ENCODE assay signal across 21 cellular contexts in genomic region chr2:232504438-232504837, GRCh38. TPM values are rescaled to one million over a fixed set of nuclear protein-coding genes. Genes with fewer than 3 reads are reported as not detected.
DNase-seq lines count a peak whose midpoint lies in the region; ATAC-seq, FAIRE-seq and TF ChIP-seq lines count a peak whose summit lies in the region.
"Had no signal": no experiment of that assay in that cellular context is flagged by ENCODE, and none has a peak within 500 bp of the region (broad histone marks: within the 10 kb centered on the region; RNA-seq: fewer than 3 reads in every experiment).

No MANE protein-coding gene starts in this region.

- no peak overlapping the region for H3K27ac ChIP-seq in GM23338 (ENCODE audit: low read depth)
- H3K27ac ChIP-seq: uterus had no signal

- H3K9me2 ChIP-seq in GM23338 (ENCODE audit: insufficient read depth) = no peaks in the 10 kb centered on the region

- no peaks in the 10 kb centered on the region for H4K20me1 ChIP-seq in GM23338 (replicated peaks; ENCODE audit: insufficient read depth)

- no peaks in the 10 kb centered on the region; the same call in 1 of the 2 replicates for H3F3A ChIP-seq in GM23338 (replicated peaks; ENCODE audit: low read depth)

- H3K4me3 ChIP-seq in GM23338 = no peak overlapping the region

- no peaks in the 10 kb centered on the region for H3K36me3 ChIP-seq in GM23338 (ENCODE audit: insufficient read depth)
- H3K36me3 ChIP-seq: heart right ventricle, uterus had no signal

- no peaks in the 10 kb centered on the region for H3K36me3 Mint-ChIP-seq in GM23338 (ENCODE audit: low read depth)
- no peaks in the 10 kb centered on the region for H3K36me3 Mint-ChIP-seq in naive thymus-derived CD8-positive, alpha-beta T cell
- no peaks in the 10 kb centered on the region for H3K36me3 Mint-ChIP-seq in immature natural killer cell
- H3K36me3 Mint-ChIP-seq: activated naive CD8-positive, alpha-beta T cell treated with anti-CD3 and anti-CD28 coated beads, Interleukin-2, amount 10 ng/mL, durations not matched to agents 7 days and 5 days; CD4-positive, CD25-positive, alpha-beta regulatory T cell; natural killer cell had no signal

- no peaks in the 10 kb centered on the region for H3K79me2 ChIP-seq in GM23338 (replicated peaks; ENCODE audit: insufficient read depth)

- POLR2A ChIA-PET in naive thymus-derived CD8-positive, alpha-beta T cell (lab: Charles Lee) = no interaction called here

- FAIRE-seq in HTR-8/SVneo (lab: Jason Lieb, UNC) = no peak
- FAIRE-seq: keratinocyte had no signal

- H2AFZ ChIP-seq in GM23338 = no peak overlapping the region

- ATAC-seq in GM23338 = no peak
- no peak for ATAC-seq in naive thymus-derived CD8-positive, alpha-beta T cell
- ATAC-seq: heart right ventricle, natural killer cell had no signal

- peaks cover 64% of the 10 kb centered on the region for H3K27me3 Mint-ChIP-seq in GM23338 (ENCODE audit: insufficient read depth, low read depth, poor library complexity)
- peaks cover 10 to 62% (median 37%) of the 10 kb centered on the region in 5 donors for H3K27me3 Mint-ChIP-seq in naive thymus-derived CD8-positive, alpha-beta T cell
- H3K27me3 Mint-ChIP-seq in immature natural killer cell (ENCODE audit: low read depth in 3 of 3) = peaks cover 5 to 11% (median 10%) of the 10 kb centered on the region in 3 donors

- peaks cover 46% of the 10 kb centered on the region for H3K27me3 ChIP-seq in GM23338 (ENCODE audit: insufficient read depth)
- H3K27me3 ChIP-seq: uterus had no signal

- H3K4me1 ChIP-seq in GM23338 (ENCODE audit: insufficient read depth) = peaks cover 21% of the 10 kb centered on the region; the same call in 1 of the 2 replicates

- H3K9me3 Mint-ChIP-seq in GM23338 (no peaks in the 10 kb centered on the region), immature natural killer cell (peaks cover 0 to 3% (median 0%) of the 10 kb centered on the region in 6 donors)
- H3K9me3 Mint-ChIP-seq in naive thymus-derived CD8-positive, alpha-beta T cell = peaks cover 0 to 2% (median 0%) of the 10 kb centered on the region in 9 donors
- H3K9me3 Mint-ChIP-seq: activated naive CD8-positive, alpha-beta T cell treated with anti-CD3 and anti-CD28 coated beads, Interleukin-2, amount 10 ng/mL, durations not matched to agents 7 days and 5 days; CD4-positive, CD25-positive, alpha-beta regulatory T cell; natural killer cell had no signal

- H3K27ac Mint-ChIP-seq in GM23338 (no peak overlapping the region), immature natural killer cell (peak overlapping the region in 1 of 6 donors; percentile 25)
- H3K27ac Mint-ChIP-seq in naive thymus-derived CD8-positive, alpha-beta T cell = peak overlapping the region in 6 of 10 donors; percentile 52 to 86 (median 78)
- H3K27ac Mint-ChIP-seq: activated naive CD8-positive, alpha-beta T cell treated with anti-CD3 and anti-CD28 coated beads, Interleukin-2, amount 10 ng/mL, durations not matched to agents 7 days and 5 days; natural killer cell had no signal

- H3K4me3 Mint-ChIP-seq in GM23338 (peak overlapping the region; percentile 81), immature natural killer cell (peak overlapping the region in 1 of 5 donors; percentile 38)
- peak overlapping the region in 6 of 10 donors; percentile 11 to 70 (median 54) for H3K4me3 Mint-ChIP-seq in naive thymus-derived CD8-positive, alpha-beta T cell
- H3K4me3 Mint-ChIP-seq: activated naive CD8-positive, alpha-beta T cell treated with anti-CD3 and anti-CD28 coated beads, Interleukin-2, amount 10 ng/mL, durations not matched to agents 7 days and 5 days; CD4-positive, CD25-positive, alpha-beta regulatory T cell had no signal

- DNase-seq in NCI-H2029 (lab: John Stamatoyannopoulos, UW) (peak; percentile 40), NCI-H2029 treated with DMSO at 0.1 percent for 48 hours (lab: John Stamatoyannopoulos, UW) (no peak), GM23338 (ENCODE audit: low spot score) (peak; percentile 62), NCI-H748 (lab: John Stamatoyannopoulos, UW; ENCODE audit: unreplicated experiment) (peak; percentile 87), T-helper 9 cell (no peak), HTR-8/SVneo (ENCODE audit: insufficient read length, low spot score) (no peak), immature natural killer cell (no peak)
- DNase-seq in naive thymus-derived CD8-positive, alpha-beta T cell = no peak
- DNase-seq: activated CD4-positive, CD25-positive, alpha-beta regulatory T cell treated with anti-CD3 and anti-CD28 coated beads, Interleukin-2, amount 50 U/mL, for 72 hours; activated naive CD8-positive, alpha-beta T cell treated with anti-CD3 and anti-CD28 coated beads, Interleukin-2, amount 10 ng/mL, durations not matched to agents 7 days and 5 days; CD4-positive, CD25-positive, alpha-beta regulatory T cell; central memory CD4-positive, alpha-beta T cell; effector memory CD4-positive, alpha-beta T cell; heart right ventricle; natural killer cell; NCI-H1694 treated with DMSO at 0.1 percent for 48 hours; Right ventricle myocardium superior; T-helper 2 cell; uterus had no signal

- H3K4me1 Mint-ChIP-seq in GM23338 (peaks cover 30% of the 10 kb centered on the region), immature natural killer cell (peaks cover 0 to 3% of the 10 kb centered on the region in 2 donors)
- H3K4me1 Mint-ChIP-seq in naive thymus-derived CD8-positive, alpha-beta T cell = peaks cover 4 to 15% (median 5%) of the 10 kb centered on the region in 4 donors

- no peak for TF ChIP-seq CTCF in GM23338 (conservative IDR thresholded peaks at IDR 0.05; ENCODE audit: low read depth in 2 of 2)

- no peak overlapping the region for H3K4me2 ChIP-seq in GM23338

TF ChIP-seq in GM23338, 12 proteins besides CTCF, POLR2A, EP300 and RAD21 (continues in another document):
- TF ChIP-seq, protein P1, sequence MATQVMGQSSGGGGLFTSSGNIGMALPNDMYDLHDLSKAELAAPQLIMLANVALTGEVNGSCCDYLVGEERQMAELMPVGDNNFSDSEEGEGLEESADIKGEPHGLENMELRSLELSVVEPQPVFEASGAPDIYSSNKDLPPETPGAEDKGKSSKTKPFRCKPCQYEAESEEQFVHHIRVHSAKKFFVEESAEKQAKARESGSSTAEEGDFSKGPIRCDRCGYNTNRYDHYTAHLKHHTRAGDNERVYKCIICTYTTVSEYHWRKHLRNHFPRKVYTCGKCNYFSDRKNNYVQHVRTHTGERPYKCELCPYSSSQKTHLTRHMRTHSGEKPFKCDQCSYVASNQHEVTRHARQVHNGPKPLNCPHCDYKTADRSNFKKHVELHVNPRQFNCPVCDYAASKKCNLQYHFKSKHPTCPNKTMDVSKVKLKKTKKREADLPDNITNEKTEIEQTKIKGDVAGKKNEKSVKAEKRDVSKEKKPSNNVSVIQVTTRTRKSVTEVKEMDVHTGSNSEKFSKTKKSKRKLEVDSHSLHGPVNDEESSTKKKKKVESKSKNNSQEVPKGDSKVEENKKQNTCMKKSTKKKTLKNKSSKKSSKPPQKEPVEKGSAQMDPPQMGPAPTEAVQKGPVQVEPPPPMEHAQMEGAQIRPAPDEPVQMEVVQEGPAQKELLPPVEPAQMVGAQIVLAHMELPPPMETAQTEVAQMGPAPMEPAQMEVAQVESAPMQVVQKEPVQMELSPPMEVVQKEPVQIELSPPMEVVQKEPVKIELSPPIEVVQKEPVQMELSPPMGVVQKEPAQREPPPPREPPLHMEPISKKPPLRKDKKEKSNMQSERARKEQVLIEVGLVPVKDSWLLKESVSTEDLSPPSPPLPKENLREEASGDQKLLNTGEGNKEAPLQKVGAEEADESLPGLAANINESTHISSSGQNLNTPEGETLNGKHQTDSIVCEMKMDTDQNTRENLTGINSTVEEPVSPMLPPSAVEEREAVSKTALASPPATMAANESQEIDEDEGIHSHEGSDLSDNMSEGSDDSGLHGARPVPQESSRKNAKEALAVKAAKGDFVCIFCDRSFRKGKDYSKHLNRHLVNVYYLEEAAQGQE (IDR thresholded peaks at IDR 0.05; ENCODE audit: unreplicated experiment) = no peak
- TF ChIP-seq EZH2 (IDR thresholded peaks at IDR 0.05; ENCODE audit: low read depth, unreplicated experiment) (no peak), ZNF331 (CRISPR knock-in tag; IDR thresholded peaks at IDR 0.05; ENCODE audit: low read depth) (no peak)
- TF ChIP-seq, protein P2, sequence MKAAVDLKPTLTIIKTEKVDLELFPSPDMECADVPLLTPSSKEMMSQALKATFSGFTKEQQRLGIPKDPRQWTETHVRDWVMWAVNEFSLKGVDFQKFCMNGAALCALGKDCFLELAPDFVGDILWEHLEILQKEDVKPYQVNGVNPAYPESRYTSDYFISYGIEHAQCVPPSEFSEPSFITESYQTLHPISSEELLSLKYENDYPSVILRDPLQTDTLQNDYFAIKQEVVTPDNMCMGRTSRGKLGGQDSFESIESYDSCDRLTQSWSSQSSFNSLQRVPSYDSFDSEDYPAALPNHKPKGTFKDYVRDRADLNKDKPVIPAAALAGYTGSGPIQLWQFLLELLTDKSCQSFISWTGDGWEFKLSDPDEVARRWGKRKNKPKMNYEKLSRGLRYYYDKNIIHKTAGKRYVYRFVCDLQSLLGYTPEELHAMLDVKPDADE (IDR thresholded peaks at IDR 0.05) = no peak

RNA-seq across cellular contexts. Expression of gene PRSS56, which starts 15.8 kb away (rescaled TPM):
- total RNA-seq in GM23338 (2014; rRNA removed; shearing (Covaris generic)) = 0.31 TPM in 1 of 2 replicates, not detected in the other
- polyA plus RNA-seq in GM23338 (2016; fragmentation: Nextera tagmentation; extraction: Ambion mirVana) = 0.27 TPM in 1 of 2 replicates, not detected in the other
- not detected for total RNA-seq in naive thymus-derived CD8-positive, alpha-beta T cell
- not detected for polyA plus RNA-seq in naive thymus-derived CD8-positive, alpha-beta T cell
- polyA plus RNA-seq in immature natural killer cell = not detected
- total RNA-seq: activated naive CD8-positive, alpha-beta T cell treated with anti-CD3 and anti-CD28 coated beads, Interleukin-2, amount 10 ng/mL, durations not matched to agents 7 days and 5 days; CD4-positive, CD25-positive, alpha-beta regulatory T cell; fibroblast of lung; natural killer cell; uterus had no signal
- polyA plus RNA-seq: CD4-positive, CD25-positive, alpha-beta regulatory T cell; fibroblast of lung; keratinocyte had no signal

RNA-seq across cellular contexts. Expression of gene ECEL1, which starts 16.8 kb away (rescaled TPM):
- total RNA-seq in GM23338 (2014; rRNA removed; shearing (Covaris generic)) = 17.5 and 18.0 TPM in 2 replicates
- polyA plus RNA-seq in GM23338 (2016; fragmentation: Nextera tagmentation; extraction: Ambion mirVana) (6.7 and 9.3 TPM in 2 replicates), immature natural killer cell (not detected)
- total RNA-seq in naive thymus-derived CD8-positive, alpha-beta T cell = not detected
- not detected for polyA plus RNA-seq in naive thymus-derived CD8-positive, alpha-beta T cell
- total RNA-seq: activated naive CD8-positive, alpha-beta T cell treated with anti-CD3 and anti-CD28 coated beads, Interleukin-2, amount 10 ng/mL, durations not matched to agents 7 days and 5 days; CD4-positive, CD25-positive, alpha-beta regulatory T cell; fibroblast of lung; natural killer cell; Right ventricle myocardium superior had no signal
- polyA plus RNA-seq: CD4-positive, CD25-positive, alpha-beta regulatory T cell; fibroblast of lung; keratinocyte had no signal

RNA-seq across cellular contexts. Expression of gene CHRND, which starts 21.5 kb away (rescaled TPM):
- total RNA-seq in GM23338 (2014; rRNA removed; shearing (Covaris generic)) = 0.10 TPM in 1 of 2 replicates, not detected in the other
- polyA plus RNA-seq in GM23338 (2016; fragmentation: Nextera tagmentation; extraction: Ambion mirVana) (0.11 TPM in 1 of 2 replicates, not detected in the other), immature natural killer cell (not detected)
- not detected for total RNA-seq in naive thymus-derived CD8-positive, alpha-beta T cell
- polyA plus RNA-seq in naive thymus-derived CD8-positive, alpha-beta T cell = not detected
- total RNA-seq: activated naive CD8-positive, alpha-beta T cell treated with anti-CD3 and anti-CD28 coated beads, Interleukin-2, amount 10 ng/mL, durations not matched to agents 7 days and 5 days; CD4-positive, CD25-positive, alpha-beta regulatory T cell; fibroblast of lung; natural killer cell; Right ventricle myocardium superior; uterus had no signal
- polyA plus RNA-seq: CD4-positive, CD25-positive, alpha-beta regulatory T cell; fibroblast of lung; keratinocyte had no signal

RNA-seq across cellular contexts. Expression of gene CHRNG, which starts 35.1 kb away (rescaled TPM):
- total RNA-seq in GM23338 (2014; rRNA removed; shearing (Covaris generic)) = not detected in 2 replicates
- not detected in 2 replicates for polyA plus RNA-seq in GM23338 (2016; fragmentation: Nextera tagmentation; extraction: Ambion mirVana)
- total RNA-seq in naive thymus-derived CD8-positive, alpha-beta T cell = not detected
- under 1 TPM in 1 of 3 donors, not detected in 2; 0.59 TPM for polyA plus RNA-seq in naive thymus-derived CD8-positive, alpha-beta T cell
- not detected for polyA plus RNA-seq in immature natural killer cell
- total RNA-seq: activated naive CD8-positive, alpha-beta T cell treated with anti-CD3 and anti-CD28 coated beads, Interleukin-2, amount 10 ng/mL, durations not matched to agents 7 days and 5 days; CD4-positive, CD25-positive, alpha-beta regulatory T cell; fibroblast of lung; heart right ventricle; natural killer cell; Right ventricle myocardium superior; uterus had no signal
- polyA plus RNA-seq: fibroblast of lung, heart right ventricle, keratinocyte had no signal

RNA-seq across cellular contexts. Expression of gene TIGD1, which starts 45.9 kb away (rescaled TPM):
- 6.1 and 7.6 TPM in 2 replicates for total RNA-seq in GM23338 (2014; rRNA removed; shearing (Covaris generic))
- polyA plus RNA-seq in GM23338 (2016; fragmentation: Nextera tagmentation; extraction: Ambion mirVana) (6.6 and 9.3 TPM in 2 replicates), immature natural killer cell (1 to 10 TPM; 1.3 to 6.2 (median 2.7) TPM)
- 10 to 100 TPM; 28.2 to 29.5 TPM for total RNA-seq in naive thymus-derived CD8-positive, alpha-beta T cell
- polyA plus RNA-seq in naive thymus-derived CD8-positive, alpha-beta T cell = 10 to 100 TPM; 10.0 to 18.6 (median 14.2) TPM

Comparison
In these comparisons a context has a peak if more than half of its experiments do, and no peak if none do; other contexts are left out.
1. DNase-seq: peak in NCI-H2029 (single experiment), GM23338 (single experiment) and NCI-H748 (single experiment); none in NCI-H2029 treated with DMSO at 0.1 percent for 48 hours (single experiment), naive thymus-derived CD8-positive, alpha-beta T cell (0 of 10), T-helper 9 cell (single experiment), HTR-8/SVneo (single experiment) and immature natural killer cell (0 of 3).